8 cellular contexts compared by ENCODE assay signal in genomic region chr15:75450307-75451201, GRCh38. TPM values are rescaled to one million over a fixed set of nuclear protein-coding genes. Genes with fewer than 3 reads are reported as not detected.
DNase-seq lines count a peak whose midpoint lies in the region; ATAC-seq and TF ChIP-seq lines count a peak whose summit lies in the region.

No MANE protein-coding gene starts in this region.

- H3K9ac ChIP-seq in liver (ENCODE audit: low read depth in 1 of 2, low read length in 2 of 2) = peak overlapping the region in 1 of 2 donors; percentile 25

- H3K27ac Mint-ChIP-seq in dendritic cell treated with granulocyte-macrophage colony-stimulating factor and Interleukin-4, amounts not matched to agents 40 ng/mL and 50 ng/mL, for 4 days = peak overlapping the region; percentile 96

- ATAC-seq in HG03571 (IDR thresholded peaks at IDR 0.05; ENCODE audit: unreplicated experiment) = peak; percentile 21

- H3K27me3 Mint-ChIP-seq in dendritic cell treated with granulocyte-macrophage colony-stimulating factor and Interleukin-4, amounts not matched to agents 40 ng/mL and 50 ng/mL, for 4 days = no peaks in the 10 kb centered on the region

- TF ChIP-seq CTCF in AG04449 (IDR thresholded peaks at IDR 0.05; ENCODE audit: insufficient read depth, low read length, missing control alignments) (no peak), liver (IDR thresholded peaks at IDR 0.05; ENCODE audit: low read depth, low read length, missing input control) (no peak)

- WGBS in liver = under 1% methylated on average over 62 of the region's 62 CpGs

- H3K9me3 ChIP-seq in liver (ENCODE audit: control insufficient read depth in 4 of 4, low read length in 3 of 4) = no peaks in the 10 kb centered on the region

- POLR2A ChIA-PET in AG04449 (lab: Yijun Ruan, JAX) = interaction anchor here (0.5 to 1.4 kb wide), 4 partner anchors 46 to 175 kb away, joined by 3 to 4 read pairs (median 4); partner anchors contain the start of genes MAN2C1 and SNUPN

- peak overlapping the region; percentile 87 to 92 for H3K27ac ChIP-seq in liver (ENCODE audit: low read depth in 1 of 2, low read length in 2 of 2)

- TF ChIP-seq RAD21 in liver (IDR thresholded peaks at IDR 0.05) = peak in 1 of 2 donors; percentile 1

- peaks cover 40% of the 10 kb centered on the region for H3K36me3 Mint-ChIP-seq in dendritic cell treated with granulocyte-macrophage colony-stimulating factor and Interleukin-4, amounts not matched to agents 40 ng/mL and 50 ng/mL, for 4 days (ENCODE audit: low read depth)

- H3K4me1 ChIP-seq in liver (ENCODE audit: control insufficient read depth in 4 of 4, insufficient read depth in 4 of 4, low read length in 3 of 4) = peaks cover 1 to 27% (median 20%) of the 10 kb centered on the region in 4 donors

- intact Hi-C loops in dendritic cell treated with granulocyte-macrophage colony-stimulating factor and Interleukin-4, amounts not matched to agents 40 ng/mL and 50 ng/mL, for 4 days (cut with micrococcal nuclease) = loop anchor here (5.0 to 10.0 kb wide), 5 partner anchors 127 to 663 kb away; partner anchors contain the start of genes PPCDC, PTPN9, SNUPN and SNX33

- no peaks in the 10 kb centered on the region for H3K9me3 Mint-ChIP-seq in dendritic cell treated with granulocyte-macrophage colony-stimulating factor and Interleukin-4, amounts not matched to agents 40 ng/mL and 50 ng/mL, for 4 days

- H3K27me3 ChIP-seq in liver (ENCODE audit: control insufficient read depth in 4 of 4, insufficient read depth in 4 of 4, low read length in 3 of 4) = no peaks in the 10 kb centered on the region

- H3K36me3 ChIP-seq in liver (ENCODE audit: control insufficient read depth in 4 of 4, insufficient read depth in 3 of 4, low read depth in 1 of 4, low read length in 3 of 4) = peaks cover 0 to 3% (median 2%) of the 10 kb centered on the region in 4 donors

- H3K4me1 Mint-ChIP-seq in dendritic cell treated with granulocyte-macrophage colony-stimulating factor and Interleukin-4, amounts not matched to agents 40 ng/mL and 50 ng/mL, for 4 days (ENCODE audit: low read depth) = peaks cover 55% of the 10 kb centered on the region

- CTCF ChIA-PET in AG04449 (lab: Yijun Ruan, JAX) = interaction anchor here (2.3 kb wide), 1 partner anchor 83 kb away, joined by 16 read pairs; no protein-coding TSS in a partner anchor

- DNase-seq in AG04449 (ENCODE audit: low read depth, low spot score) (peak; percentile 72), GM19238 (ENCODE audit: insufficient read length, low spot score) (peak; percentile 60), NCI-H748 treated with DMSO at 0.1 percent for 48 hours (lab: John Stamatoyannopoulos, UW) (peak; percentile 76)
- DNase-seq in activated CD4-positive, alpha-beta T cell treated with anti-CD3 and anti-CD28 coated beads, Interleukin-2, amount 50 U/mL, for 24 hours (ENCODE audit: low read depth in 1 of 2, low spot score in 1 of 2) = peak; percentile 93 to 96
- peak; percentile 93 for DNase-seq in stimulated activated CD4-positive, alpha-beta T cell treated with anti-CD3 and anti-CD28 coated beads, Interleukin-2, amount 100 ng/mL, for 4 hours (ENCODE audit: low read depth)

- peak overlapping the region; percentile 90 for H3K4me3 Mint-ChIP-seq in dendritic cell treated with granulocyte-macrophage colony-stimulating factor and Interleukin-4, amounts not matched to agents 40 ng/mL and 50 ng/mL, for 4 days

- H3K4me3 ChIP-seq in AG04449 (ENCODE audit: low read depth, low read length) (peak overlapping the region; percentile 99), liver (ENCODE audit: low read depth in 1 of 3, low read length in 3 of 3) (peak overlapping the region; percentile 84 to 86 (median 85))

TF ChIP-seq in liver, 16 proteins besides CTCF, POLR2A, EP300 and RAD21:
- TF ChIP-seq MAX (IDR thresholded peaks at IDR 0.05) (peak; percentile 33), JUND (IDR thresholded peaks at IDR 0.05) (peak in 1 of 2 donors; percentile 7), NR2F2 (IDR thresholded peaks at IDR 0.05) (no peak), HNF4G (IDR thresholded peaks at IDR 0.05) (no peak), REST (IDR thresholded peaks at IDR 0.05) (no peak), GABPA (IDR thresholded peaks at IDR 0.05 in 1 of 2, conservative IDR thresholded peaks at IDR 0.05 in 1 of 2) (peak in 1 of 2 donors; percentile 55), HNF4A (conservative IDR thresholded peaks at IDR 0.05) (peak; percentile 6 to 19), YY1 (IDR thresholded peaks at IDR 0.05) (peak; percentile 13), SP1 (IDR thresholded peaks at IDR 0.05) (peak; percentile 33), RXRA (IDR thresholded peaks at IDR 0.05) (peak in 1 of 2 donors; percentile 14), EGR1 (IDR thresholded peaks at IDR 0.05; ENCODE audit: low read depth in 2 of 2) (peak in 1 of 2 donors; percentile 57), ZBTB33 (IDR thresholded peaks at IDR 0.05) (no peak)

RNA-seq across cellular contexts. Expression of gene SIN3A, which starts 0.9 kb away (rescaled TPM):
- 10 to 100 TPM; 19.6 to 21.9 TPM for total RNA-seq in liver
- 1 to 10 TPM; 6.8 to 7.1 TPM for polyA plus RNA-seq in liver

Comparison
In these comparisons a context has a peak if more than half of its experiments do, and no peak if none do; other contexts are left out.
1. Peak in every context shown above with its lines: DNase-seq, ATAC-seq, H3K4me3 ChIP-seq and H3K27ac ChIP-seq.